28 cellular contexts compared by ENCODE assay signal in genomic region chr16:35200662-35201061, GRCh38.
"Had no signal": no experiment of that assay in that cellular context is flagged by ENCODE, and none has a peak within 500 bp of the region (broad histone marks: within the 10 kb centered on the region; RNA-seq: fewer than 3 reads in every experiment).

No MANE protein-coding gene starts in this region.

- H3K36me3 ChIP-seq: ascending aorta, cardiac muscle cell, WERI-Rb-1 had no signal

- DNase-seq: activated CD4-positive, alpha-beta memory T cell treated with anti-CD3 and anti-CD28 coated beads, Interleukin-2, amount 10 ng/mL, durations not matched to agents 7 days and 5 days; activated CD4-positive, alpha-beta T cell treated with anti-CD3 and anti-CD28 coated beads for 1 hour; activated CD4-positive, alpha-beta T cell treated with anti-CD3 and anti-CD28 coated beads for 36 hours; activated CD4-positive, alpha-beta T cell treated with anti-CD3 and anti-CD28 coated beads for 48 hours; activated CD4-positive, alpha-beta T cell treated with anti-CD3 and anti-CD28 coated beads, Interleukin-2, amount 50 U/mL, for 48 hours; activated CD4-positive, CD25-positive, alpha-beta regulatory T cell; activated CD8-positive, alpha-beta memory T cell treated with anti-CD3 and anti-CD28 coated beads for 24 hours; activated CD8-positive, alpha-beta memory T cell treated with anti-CD3 and anti-CD28 coated beads, Interleukin-2, amount 10 ng/mL, durations not matched to agents 7 days and 5 days; activated CD8-positive, alpha-beta memory T cell treated with anti-CD3 and anti-CD28 coated beads, Interleukin-2, amount 50 U/mL, for 48 hours; activated CD8-positive, alpha-beta T cell treated with anti-CD3 and anti-CD28 coated beads, Interleukin-2, amount 10 ng/mL, durations not matched to agents 7 days and 5 days; activated effector memory CD4-positive, alpha-beta T cell treated with Interleukin-2 at 50 U/mL for 16 hours; activated gamma-delta T cell; activated naive CD4-positive, alpha-beta T cell treated with anti-CD3 and anti-CD28 coated beads, Interleukin-2, amount 10 ng/mL, durations not matched to agents 7 days and 5 days; activated naive CD4-positive, alpha-beta T cell treated with Interleukin-2 at 50 U/mL for 16 hours; activated naive CD8-positive, alpha-beta T cell treated with anti-CD3 and anti-CD28 coated beads, Interleukin-2, amount 10 ng/mL, durations not matched to agents 7 days and 5 days; activated naive CD8-positive, alpha-beta T cell treated with anti-CD3 and anti-CD28 coated beads, Interleukin-2, amount 50 U/mL, for 24 hours; activated T-cell treated with anti-CD3 and anti-CD28 coated beads, Interleukin-2, amount 50 U/mL, for 24 hours; activated T-cell treated with anti-CD3 and anti-CD28 coated beads, Interleukin-2, amount 50 U/mL, for 48 hours; amygdala; anterior cingulate cortex; central memory CD4-positive, alpha-beta T cell; SW 1271; T-helper 1 cell; T-helper 2 cell; T-helper 9 cell; WERI-Rb-1 had no signal

- H3K27ac ChIP-seq: ascending aorta, cardiac muscle cell, WERI-Rb-1 had no signal

- H3K4me3 ChIP-seq: ascending aorta, cardiac muscle cell had no signal

- H3K4me1 ChIP-seq: ascending aorta had no signal

- H3K9me3 ChIP-seq: ascending aorta had no signal

- H3K27me3 ChIP-seq: ascending aorta, cardiac muscle cell had no signal
